In genomic region chr13:50940509-50940908, GRCh38 we compare ENCODE assay signal across 1 cellular context.
TF ChIP-seq lines count a peak whose summit lies in the region.

No MANE protein-coding gene starts in this region.

TF ChIP-seq in HepG2, 621 proteins besides CTCF, POLR2A, EP300 and RAD21 (continued from another document and continues in another):
- peak; percentile 76 for TF ChIP-seq ARID5B (CRISPR knock-in tag; IDR thresholded peaks at IDR 0.05)
- no peak for TF ChIP-seq SAFB2 (CRISPR knock-in tag; IDR thresholded peaks at IDR 0.05; ENCODE audit: borderline replicate concordance, low read depth)
- no peak for TF ChIP-seq MAFF (IDR thresholded peaks at IDR 0.05; ENCODE audit: low read depth, low read length)
- TF ChIP-seq NFKB2 (CRISPR knock-in tag; IDR thresholded peaks at IDR 0.05; ENCODE audit: borderline replicate concordance): no peak
- no peak for TF ChIP-seq DMTF1 (CRISPR knock-in tag; IDR thresholded peaks at IDR 0.05)
- TF ChIP-seq ZNF512 (CRISPR knock-in tag; IDR thresholded peaks at IDR 0.05): no peak
- no peak for TF ChIP-seq FOSL1 (CRISPR knock-in tag; IDR thresholded peaks at IDR 0.05; ENCODE audit: borderline replicate concordance)
- no peak for TF ChIP-seq ZNF577 (CRISPR knock-in tag; IDR thresholded peaks at IDR 0.05; ENCODE audit: borderline replicate concordance, low read depth)
- no peak for TF ChIP-seq NR3C1 (CRISPR knock-in tag; IDR thresholded peaks at IDR 0.05)
- TF ChIP-seq SAP130 (CRISPR knock-in tag; IDR thresholded peaks at IDR 0.05; ENCODE audit: low read depth): no peak
- TF ChIP-seq ZNF296 (CRISPR knock-in tag; conservative IDR thresholded peaks at IDR 0.05): no peak
- no peak for TF ChIP-seq STAG1 (CRISPR knock-in tag; IDR thresholded peaks at IDR 0.05)
- TF ChIP-seq ATF2 (CRISPR knock-in tag; IDR thresholded peaks at IDR 0.05): no peak
- no peak for TF ChIP-seq MTERF4 (CRISPR knock-in tag; IDR thresholded peaks at IDR 0.05)
- TF ChIP-seq TCF12 (IDR thresholded peaks at IDR 0.05): no peak
- TF ChIP-seq TCF12 (CRISPR knock-in tag; IDR thresholded peaks at IDR 0.05): no peak
- no peak for TF ChIP-seq SP140L (CRISPR knock-in tag; IDR thresholded peaks at IDR 0.05; ENCODE audit: borderline replicate concordance)
- TF ChIP-seq KLF9 (CRISPR knock-in tag; IDR thresholded peaks at IDR 0.05; ENCODE audit: low read depth): no peak
- TF ChIP-seq ZNF317 (CRISPR knock-in tag; IDR thresholded peaks at IDR 0.05): no peak
- TF ChIP-seq LBX2 (CRISPR knock-in tag; IDR thresholded peaks at IDR 0.05; ENCODE audit: borderline replicate concordance): no peak
- no peak for TF ChIP-seq ZNF496 (CRISPR knock-in tag; IDR thresholded peaks at IDR 0.05; ENCODE audit: insufficient replicate concordance)
- TF ChIP-seq ZNF207 (IDR thresholded peaks at IDR 0.05; ENCODE audit: borderline replicate concordance): no peak
- no peak for TF ChIP-seq ZFP82 (CRISPR knock-in tag; IDR thresholded peaks at IDR 0.05; ENCODE audit: borderline replicate concordance)
- no peak for TF ChIP-seq ZBTB10 (CRISPR knock-in tag; IDR thresholded peaks at IDR 0.05; ENCODE audit: borderline replicate concordance)
- no peak for TF ChIP-seq PRDM4 (CRISPR knock-in tag; IDR thresholded peaks at IDR 0.05; ENCODE audit: borderline replicate concordance)
- TF ChIP-seq RELA (CRISPR knock-in tag; IDR thresholded peaks at IDR 0.05): no peak
- TF ChIP-seq SP4 (CRISPR knock-in tag; IDR thresholded peaks at IDR 0.05): no peak
- no peak for TF ChIP-seq MYNN (CRISPR knock-in tag; IDR thresholded peaks at IDR 0.05; ENCODE audit: low read depth)
- TF ChIP-seq ZNF782 (CRISPR knock-in tag; IDR thresholded peaks at IDR 0.05; ENCODE audit: borderline replicate concordance): no peak
- no peak for TF ChIP-seq ZKSCAN1 (IDR thresholded peaks at IDR 0.05; ENCODE audit: low read length)
- peak; percentile 64; the same call in 1 of the 2 replicates for TF ChIP-seq ZNF331 (CRISPR knock-in tag; IDR thresholded peaks at IDR 0.05)
- TF ChIP-seq NRL (CRISPR knock-in tag; IDR thresholded peaks at IDR 0.05; ENCODE audit: borderline replicate concordance): no peak
- no peak for TF ChIP-seq MXD4 (CRISPR knock-in tag; IDR thresholded peaks at IDR 0.05)
- no peak for TF ChIP-seq ZSCAN20 (CRISPR knock-in tag; IDR thresholded peaks at IDR 0.05; ENCODE audit: borderline replicate concordance)
- no peak for TF ChIP-seq ZBTB8A (CRISPR knock-in tag; IDR thresholded peaks at IDR 0.05; ENCODE audit: borderline replicate concordance, low read depth)
- no peak for TF ChIP-seq ARID2 (CRISPR knock-in tag; IDR thresholded peaks at IDR 0.05; ENCODE audit: borderline replicate concordance)
- TF ChIP-seq ZBTB38 (CRISPR knock-in tag; IDR thresholded peaks at IDR 0.05): no peak
- TF ChIP-seq HOMEZ (CRISPR knock-in tag; IDR thresholded peaks at IDR 0.05; ENCODE audit: low read depth): peak; percentile 59; the same call in 1 of the 2 replicates
- TF ChIP-seq HNRNPK (IDR thresholded peaks at IDR 0.05; ENCODE audit: low read depth, low read length, poor library complexity, severe bottlenecking): no peak
- TF ChIP-seq ZSCAN5A (CRISPR knock-in tag; IDR thresholded peaks at IDR 0.05; ENCODE audit: borderline replicate concordance): no peak
- no peak for TF ChIP-seq HDAC6 (IDR thresholded peaks at IDR 0.05; ENCODE audit: low read depth, low read length)
- no peak for TF ChIP-seq ZNF234 (CRISPR knock-in tag; conservative IDR thresholded peaks at IDR 0.05)
